11 cellular contexts compared by ENCODE assay signal in the genomic region with DNA sequence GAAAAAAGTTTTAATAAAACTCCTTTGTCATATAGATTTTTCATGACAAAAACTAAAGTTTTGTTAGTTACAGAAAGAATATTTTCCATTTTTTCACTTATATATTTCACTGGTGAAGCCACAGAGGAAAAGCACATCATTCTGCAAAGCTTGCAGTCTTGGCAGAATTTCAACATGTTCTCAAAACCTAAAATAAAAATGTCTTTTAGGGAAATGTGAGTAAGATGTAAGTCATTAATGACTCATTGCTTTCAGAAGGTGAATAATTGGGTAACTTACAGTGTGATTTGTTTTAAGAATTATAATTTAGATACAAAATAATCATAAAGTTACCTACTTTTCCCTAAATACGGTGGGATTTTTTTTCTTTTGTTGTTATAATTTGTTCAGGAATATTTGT. TPM values are rescaled to one million over a fixed set of nuclear protein-coding genes. Genes with fewer than 3 reads are reported as not detected.
DNase-seq lines count a peak whose midpoint lies in the region; ATAC-seq and TF ChIP-seq lines count a peak whose summit lies in the region.
"Had no signal": no experiment of that assay in that cellular context is flagged by ENCODE, and none has a peak within 500 bp of the region (broad histone marks: within the 10 kb centered on the region; RNA-seq: fewer than 3 reads in every experiment).

No MANE protein-coding gene starts in this region.

- ATAC-seq in natural killer cell treated with Interleukin-12 subunit alpha and Interleukin-12 subunit beta and Interleukin-15 and Interleukin-18, amount 100 ng/mL, for 72 hours, result peak in 1 of 2 donors; percentile 49
- ATAC-seq in natural killer cell (no peak), SK-N-SH treated with all-trans-retinoic acid at 6 μM for 48 hours (peak; percentile 59), thoracic aorta (ENCODE audit: insufficient number of reproducible peaks, low FRiP score, low read depth) (peak; percentile 67), GM19324 (IDR thresholded peaks at IDR 0.05; ENCODE audit: low FRiP score, unreplicated experiment) (no peak), GM18861 (IDR thresholded peaks at IDR 0.05; ENCODE audit: unreplicated experiment) (no peak)

- H3K27me3 Mint-ChIP-seq in natural killer cell treated with Interleukin-12 subunit alpha and Interleukin-12 subunit beta and Interleukin-15 and Interleukin-18, amount 100 ng/mL, for 72 hours, result no peaks in the 10 kb centered on the region
- no peaks in the 10 kb centered on the region for H3K27me3 Mint-ChIP-seq in natural killer cell (ENCODE audit: low read depth in 2 of 2)
- H3K27me3 Mint-ChIP-seq: IgD-negative memory B cell had no signal

- H3K9me3 ChIP-seq in thoracic aorta (no peaks in the 10 kb centered on the region), BE2C (no peaks in the 10 kb centered on the region)

- DNase-seq in natural killer cell treated with Interleukin-12 subunit alpha and Interleukin-12 subunit beta and Interleukin-15 and Interleukin-18, amount 100 ng/mL, for 72 hours (ENCODE audit: low spot score), result no peak
- DNase-seq in natural killer cell, result no peak
- peak; percentile 84 for DNase-seq in fibroblast of villous mesenchyme (ENCODE audit: low read depth)
- no peak for DNase-seq in thoracic aorta (ENCODE audit: low spot score)
- DNase-seq in BE2C, result no peak
- DNase-seq: activated CD4-positive, alpha-beta T cell treated with anti-CD3 and anti-CD28 coated beads for 4 hours had no signal

- peak overlapping the region; percentile 48 for H3K4me3 Mint-ChIP-seq in natural killer cell treated with Interleukin-12 subunit alpha and Interleukin-12 subunit beta and Interleukin-15 and Interleukin-18, amount 100 ng/mL, for 72 hours
- no peak overlapping the region for H3K4me3 Mint-ChIP-seq in natural killer cell
- H3K4me3 Mint-ChIP-seq: IgD-negative memory B cell had no signal

- peaks cover 27% of the 10 kb centered on the region for H3K36me3 Mint-ChIP-seq in natural killer cell treated with Interleukin-12 subunit alpha and Interleukin-12 subunit beta and Interleukin-15 and Interleukin-18, amount 100 ng/mL, for 72 hours
- peaks cover 26% of the 10 kb centered on the region for H3K36me3 Mint-ChIP-seq in natural killer cell

- H3K36me3 ChIP-seq in thoracic aorta (no peaks in the 10 kb centered on the region), BE2C (no peaks in the 10 kb centered on the region)

- H3K9me3 Mint-ChIP-seq in natural killer cell treated with Interleukin-12 subunit alpha and Interleukin-12 subunit beta and Interleukin-15 and Interleukin-18, amount 100 ng/mL, for 72 hours, result no peaks in the 10 kb centered on the region
- no peaks in the 10 kb centered on the region for H3K9me3 Mint-ChIP-seq in natural killer cell
- H3K9me3 Mint-ChIP-seq: IgD-negative memory B cell had no signal

- peak overlapping the region; percentile 16 to 63 for H3K27ac ChIP-seq in thoracic aorta
- H3K27ac ChIP-seq: C4-2B had no signal

- H3K4me1 Mint-ChIP-seq in natural killer cell treated with Interleukin-12 subunit alpha and Interleukin-12 subunit beta and Interleukin-15 and Interleukin-18, amount 100 ng/mL, for 72 hours (ENCODE audit: low read depth in 2 of 2), result peaks cover 13 to 20% of the 10 kb centered on the region in 2 donors
- peaks cover 13 to 17% of the 10 kb centered on the region in 2 donors for H3K4me1 Mint-ChIP-seq in natural killer cell

- intact Hi-C loops in natural killer cell (cut with micrococcal nuclease), result no loop called here

- no peak for TF ChIP-seq CTCF in natural killer cell (IDR thresholded peaks at IDR 0.05)
- no peak for TF ChIP-seq CTCF in fibroblast of villous mesenchyme (IDR thresholded peaks at IDR 0.05; ENCODE audit: insufficient read depth, low read depth, low read length)
- no peak for TF ChIP-seq CTCF in thoracic aorta (IDR thresholded peaks at IDR 0.05)
- no peak for TF ChIP-seq CTCF in BE2C (IDR thresholded peaks at IDR 0.05; ENCODE audit: low read depth, low read length)

- peaks cover 29 to 52% of the 10 kb centered on the region in 2 donors for H3K4me1 ChIP-seq in thoracic aorta (ENCODE audit: control insufficient read depth in 1 of 2, low read depth in 2 of 2)
- no peaks in the 10 kb centered on the region for H3K4me1 ChIP-seq in BE2C

- H3K27me3 ChIP-seq in thoracic aorta (replicated peaks; ENCODE audit: insufficient read depth) (no peaks in the 10 kb centered on the region), BE2C (no peaks in the 10 kb centered on the region)

- H3K27ac Mint-ChIP-seq in natural killer cell treated with Interleukin-12 subunit alpha and Interleukin-12 subunit beta and Interleukin-15 and Interleukin-18, amount 100 ng/mL, for 72 hours, result peak overlapping the region; percentile 46 to 69
- H3K27ac Mint-ChIP-seq in natural killer cell, result no peak overlapping the region
- H3K27ac Mint-ChIP-seq: IgD-negative memory B cell had no signal

- H3K4me3 ChIP-seq in fibroblast of villous mesenchyme (ENCODE audit: low read depth, low read length) (no peak overlapping the region), thoracic aorta (no peak overlapping the region), BE2C (ENCODE audit: low read depth, low read length) (no peak overlapping the region)

TF ChIP-seq in SK-N-SH treated with all-trans-retinoic acid at 6 μM for 48 hours, 23 proteins besides CTCF, POLR2A, EP300 and RAD21 (continues in another document):
- TF ChIP-seq, protein P1, sequence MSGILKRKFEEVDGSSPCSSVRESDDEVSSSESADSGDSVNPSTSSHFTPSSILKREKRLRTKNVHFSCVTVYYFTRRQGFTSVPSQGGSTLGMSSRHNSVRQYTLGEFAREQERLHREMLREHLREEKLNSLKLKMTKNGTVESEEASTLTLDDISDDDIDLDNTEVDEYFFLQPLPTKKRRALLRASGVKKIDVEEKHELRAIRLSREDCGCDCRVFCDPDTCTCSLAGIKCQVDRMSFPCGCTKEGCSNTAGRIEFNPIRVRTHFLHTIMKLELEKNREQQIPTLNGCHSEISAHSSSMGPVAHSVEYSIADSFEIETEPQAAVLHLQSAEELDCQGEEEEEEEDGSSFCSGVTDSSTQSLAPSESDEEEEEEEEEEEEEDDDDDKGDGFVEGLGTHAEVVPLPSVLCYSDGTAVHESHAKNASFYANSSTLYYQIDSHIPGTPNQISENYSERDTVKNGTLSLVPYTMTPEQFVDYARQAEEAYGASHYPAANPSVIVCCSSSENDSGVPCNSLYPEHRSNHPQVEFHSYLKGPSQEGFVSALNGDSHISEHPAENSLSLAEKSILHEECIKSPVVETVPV (CRISPR knock-in tag; IDR thresholded peaks at IDR 0.05), result no peak
- TF ChIP-seq CSDC2 (CRISPR knock-in tag; IDR thresholded peaks at IDR 0.05) (no peak), TOX (CRISPR knock-in tag; IDR thresholded peaks at IDR 0.05; ENCODE audit: borderline replicate concordance) (no peak), ZFP3 (CRISPR knock-in tag; IDR thresholded peaks at IDR 0.05) (no peak), TCF4 (CRISPR knock-in tag; IDR thresholded peaks at IDR 0.05; ENCODE audit: borderline replicate concordance) (no peak), ESRRG (CRISPR knock-in tag; IDR thresholded peaks at IDR 0.05) (no peak), ZC3H10 (CRISPR knock-in tag; IDR thresholded peaks at IDR 0.05) (no peak), ZFP30 (CRISPR knock-in tag; IDR thresholded peaks at IDR 0.05) (no peak), OSR1 (CRISPR knock-in tag; IDR thresholded peaks at IDR 0.05) (no peak), ZNF70 (CRISPR knock-in tag; IDR thresholded peaks at IDR 0.05) (no peak), ZNF565 (CRISPR knock-in tag; conservative IDR thresholded peaks at IDR 0.05; ENCODE audit: low read depth) (no peak), RARB (CRISPR knock-in tag; IDR thresholded peaks at IDR 0.05) (no peak)
- TF ChIP-seq, protein P2, sequence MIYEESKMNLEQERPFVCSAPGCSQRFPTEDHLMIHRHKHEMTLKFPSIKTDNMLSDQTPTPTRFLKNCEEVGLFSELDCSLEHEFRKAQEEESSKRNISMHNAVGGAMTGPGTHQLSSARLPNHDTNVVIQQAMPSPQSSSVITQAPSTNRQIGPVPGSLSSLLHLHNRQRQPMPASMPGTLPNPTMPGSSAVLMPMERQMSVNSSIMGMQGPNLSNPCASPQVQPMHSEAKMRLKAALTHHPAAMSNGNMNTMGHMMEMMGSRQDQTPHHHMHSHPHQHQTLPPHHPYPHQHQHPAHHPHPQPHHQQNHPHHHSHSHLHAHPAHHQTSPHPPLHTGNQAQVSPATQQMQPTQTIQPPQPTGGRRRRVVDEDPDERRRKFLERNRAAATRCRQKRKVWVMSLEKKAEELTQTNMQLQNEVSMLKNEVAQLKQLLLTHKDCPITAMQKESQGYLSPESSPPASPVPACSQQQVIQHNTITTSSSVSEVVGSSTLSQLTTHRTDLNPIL (CRISPR knock-in tag; IDR thresholded peaks at IDR 0.05; ENCODE audit: low read depth), result no peak
- TF ChIP-seq, protein P3, sequence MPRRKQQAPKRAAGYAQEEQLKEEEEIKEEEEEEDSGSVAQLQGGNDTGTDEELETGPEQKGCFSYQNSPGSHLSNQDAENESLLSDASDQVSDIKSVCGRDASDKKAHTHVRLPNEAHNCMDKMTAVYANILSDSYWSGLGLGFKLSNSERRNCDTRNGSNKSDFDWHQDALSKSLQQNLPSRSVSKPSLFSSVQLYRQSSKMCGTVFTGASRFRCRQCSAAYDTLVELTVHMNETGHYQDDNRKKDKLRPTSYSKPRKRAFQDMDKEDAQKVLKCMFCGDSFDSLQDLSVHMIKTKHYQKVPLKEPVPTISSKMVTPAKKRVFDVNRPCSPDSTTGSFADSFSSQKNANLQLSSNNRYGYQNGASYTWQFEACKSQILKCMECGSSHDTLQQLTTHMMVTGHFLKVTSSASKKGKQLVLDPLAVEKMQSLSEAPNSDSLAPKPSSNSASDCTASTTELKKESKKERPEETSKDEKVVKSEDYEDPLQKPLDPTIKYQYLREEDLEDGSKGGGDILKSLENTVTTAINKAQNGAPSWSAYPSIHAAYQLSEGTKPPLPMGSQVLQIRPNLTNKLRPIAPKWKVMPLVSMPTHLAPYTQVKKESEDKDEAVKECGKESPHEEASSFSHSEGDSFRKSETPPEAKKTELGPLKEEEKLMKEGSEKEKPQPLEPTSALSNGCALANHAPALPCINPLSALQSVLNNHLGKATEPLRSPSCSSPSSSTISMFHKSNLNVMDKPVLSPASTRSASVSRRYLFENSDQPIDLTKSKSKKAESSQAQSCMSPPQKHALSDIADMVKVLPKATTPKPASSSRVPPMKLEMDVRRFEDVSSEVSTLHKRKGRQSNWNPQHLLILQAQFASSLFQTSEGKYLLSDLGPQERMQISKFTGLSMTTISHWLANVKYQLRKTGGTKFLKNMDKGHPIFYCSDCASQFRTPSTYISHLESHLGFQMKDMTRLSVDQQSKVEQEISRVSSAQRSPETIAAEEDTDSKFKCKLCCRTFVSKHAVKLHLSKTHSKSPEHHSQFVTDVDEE (CRISPR knock-in tag; IDR thresholded peaks at IDR 0.05), result no peak

RNA-seq across cellular contexts. Expression of gene TNFRSF11A, which starts 43.4 kb away (rescaled TPM):
- 10 to 100 TPM in 1 of 2 donors, 1 to 10 TPM in 1; 5.9 to 15.0 TPM for total RNA-seq in natural killer cell treated with Interleukin-12 subunit alpha and Interleukin-12 subunit beta and Interleukin-15 and Interleukin-18, amount 100 ng/mL, for 72 hours
- total RNA-seq in natural killer cell, result 10 to 100 TPM in 1 of 3 donors, 1 to 10 TPM in 2; 6.9 to 10.9 (median 8.8) TPM
- under 0.01 TPM in 1 of 2 replicates, not detected in the other for total RNA-seq in fibroblast of villous mesenchyme
- 10 to 100 TPM in 1 of 2 donors, 1 to 10 TPM in 1; 4.9 to 14.2 TPM for total RNA-seq in thoracic aorta
- not detected for polyA plus RNA-seq in BE2C (2012; ENCODE audit: insufficient read depth, insufficient read length, low read depth)
- polyA plus RNA-seq: IgD-negative memory B cell had no signal

Comparison
In these comparisons a context has a peak if more than half of its experiments do, and no peak if none do; other contexts are left out.
1. H3K27ac Mint-ChIP-seq: peak in natural killer cell treated with Interleukin-12 subunit alpha and Interleukin-12 subunit beta and Interleukin-15 and Interleukin-18, amount 100 ng/mL, for 72 hours (2 of 2); none in natural killer cell (0 of 2).
2. ATAC-seq: peak in SK-N-SH treated with all-trans-retinoic acid at 6 μM for 48 hours (single experiment) and thoracic aorta (single experiment); none in natural killer cell (0 of 3), GM19324 (single experiment) and GM18861 (single experiment).